8 cellular contexts compared by ENCODE assay signal in the genomic region with DNA sequence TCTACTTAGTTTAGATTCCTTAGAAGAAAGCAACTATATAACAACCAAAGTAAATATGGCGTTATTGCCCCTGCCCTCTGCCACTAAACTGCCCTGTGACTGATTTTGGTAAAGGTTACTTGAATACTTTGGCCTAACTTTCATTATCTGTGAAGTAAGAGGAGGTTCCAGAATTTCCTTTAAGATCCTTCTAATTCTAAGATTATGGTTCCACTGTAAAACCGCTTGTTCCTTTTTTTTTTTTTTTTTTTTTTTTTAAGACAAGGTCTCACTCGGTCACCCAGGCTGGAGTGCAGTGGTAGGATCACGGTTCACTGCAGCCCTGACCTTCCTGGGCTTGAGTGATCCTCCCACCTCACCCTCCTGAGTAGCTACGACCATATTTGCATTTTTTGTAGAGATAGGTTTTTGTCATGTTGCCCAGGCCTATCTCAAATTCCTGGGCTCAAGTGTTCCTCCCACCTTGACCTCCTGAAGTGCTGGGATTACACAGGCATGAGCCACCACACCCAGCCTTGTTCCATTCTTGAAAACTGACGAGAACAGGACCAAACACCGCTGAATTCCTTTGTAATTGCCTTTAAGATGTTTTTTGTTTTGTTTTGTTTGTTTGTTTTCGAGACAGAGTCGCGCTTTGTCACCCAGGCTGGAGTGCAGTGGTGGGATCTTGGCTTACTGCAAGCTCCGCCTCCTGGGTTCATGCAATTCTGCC. TPM values are rescaled to one million over a fixed set of nuclear protein-coding genes. Genes with fewer than 3 reads are reported as not detected.
DNase-seq lines count a peak whose midpoint lies in the region; ATAC-seq and TF ChIP-seq lines count a peak whose summit lies in the region.

No MANE protein-coding gene starts in this region.

- no peaks in the 10 kb centered on the region for H3K9me3 Mint-ChIP-seq in activated naive CD4-positive, alpha-beta T cell treated with anti-CD3 and anti-CD28 coated beads, Interleukin-2, amount 50 U/mL, for 72 hours
- no peaks in the 10 kb centered on the region for H3K9me3 Mint-ChIP-seq in activated T-helper 2 cell treated with anti-CD3 and anti-CD28 coated beads, Interferon-gamma antibody, Interleukin-2, Interleukin-4, amounts not matched to agents 10 μg/mL and 5 μg/mL and 100 μg/mL, durations not matched to agents 14 hours and 24 hours and 36 hours

- no TSS peak for BruUV-seq in mammary epithelial cell (replicated peaks; lab: Mats Ljungman, UMichigan)

- no peaks in the 10 kb centered on the region for H3K9me3 ChIP-seq in mammary epithelial cell (replicated peaks; ENCODE audit: insufficient read depth, low read length)

- H3K27me3 Mint-ChIP-seq in activated T-helper 2 cell treated with anti-CD3 and anti-CD28 coated beads, Interferon-gamma antibody, Interleukin-2, Interleukin-4, amounts not matched to agents 10 μg/mL and 5 μg/mL and 100 μg/mL, durations not matched to agents 14 hours and 24 hours and 36 hours (ENCODE audit: low read depth), result no peaks in the 10 kb centered on the region

- CTCF ChIA-PET in mammary epithelial cell (lab: Charles Lee; ENCODE audit: low non-redundant PET), result no interaction called here

- peaks cover 95% of the 10 kb centered on the region for H3K79me2 ChIP-seq in mammary epithelial cell (ENCODE audit: insufficient read depth, low read length)

- in situ Hi-C loops in mammary epithelial cell (cut with MboI; ENCODE audit: low sequenced_read_pairs in 2 of 2), result loop anchor here in 1 of 2 donors (10.0 kb wide), 1 partner anchor 506 kb away; no protein-coding TSS in a partner anchor

- TF ChIP-seq CTCF in mammary epithelial cell (conservative IDR thresholded peaks at IDR 0.05 in 1 of 2, IDR thresholded peaks at IDR 0.05 in 1 of 2; ENCODE audit: extremely low read depth in 1 of 2, insufficient read depth in 1 of 2, low read depth in 1 of 2, low read length in 2 of 2), result no peak

- no peak overlapping the region for H3K4me3 ChIP-seq in mammary epithelial cell (replicated peaks in 1 of 3; ENCODE audit: insufficient read depth in 1 of 3, low read depth in 2 of 3, low read length in 3 of 3)

- dilution Hi-C loops in mammary epithelial cell (cut with HindIII; ENCODE audit: low sequenced_read_pairs), result no loop called here

- no peaks in the 10 kb centered on the region for H4K20me1 ChIP-seq in mammary epithelial cell (ENCODE audit: insufficient read depth, low read length)

- H3K36me3 ChIP-seq in mammary epithelial cell (ENCODE audit: insufficient read depth, low read length), result peaks cover 18% of the 10 kb centered on the region

- no peak overlapping the region for H3K9ac ChIP-seq in mammary epithelial cell (ENCODE audit: insufficient read depth, low read length)

- no peak overlapping the region for H3K27ac ChIP-seq in mammary epithelial cell (ENCODE audit: insufficient read depth, low read depth, low read length)

- intact Hi-C loops in mammary epithelial cell (cut with micrococcal nuclease), result loop anchor here (10.0 kb wide), 1 partner anchor 116 kb away; no protein-coding TSS in a partner anchor
- intact Hi-C loops in activated T-helper 2 cell treated with anti-CD3 and anti-CD28 coated beads, Interferon-gamma antibody, Interleukin-2, Interleukin-4, amounts not matched to agents 10 μg/mL and 5 μg/mL and 100 μg/mL, durations not matched to agents 14 hours and 24 hours and 36 hours (cut with micrococcal nuclease), result no loop called here

- peaks cover 6 to 29% of the 10 kb centered on the region in 2 donors for H3K36me3 Mint-ChIP-seq in activated naive CD4-positive, alpha-beta T cell treated with anti-CD3 and anti-CD28 coated beads, Interleukin-2, amount 50 U/mL, for 72 hours
- H3K36me3 Mint-ChIP-seq in activated T-helper 2 cell treated with anti-CD3 and anti-CD28 coated beads, Interferon-gamma antibody, Interleukin-2, Interleukin-4, amounts not matched to agents 10 μg/mL and 5 μg/mL and 100 μg/mL, durations not matched to agents 14 hours and 24 hours and 36 hours (ENCODE audit: low read depth), result peaks cover 50% of the 10 kb centered on the region

- 95% methylated on average over 11 of the region's 11 CpGs for WGBS in mammary epithelial cell (ENCODE audit: low coverage, missing lambda C conversion rate)

- H3K4me2 ChIP-seq in mammary epithelial cell (ENCODE audit: insufficient read depth, low read depth, low read length), result peak overlapping the region; percentile 9

- H2AFZ ChIP-seq in mammary epithelial cell (ENCODE audit: low read depth, low read length), result no peak overlapping the region

- no peak for ATAC-seq in activated naive CD4-positive, alpha-beta T cell treated with anti-CD3 and anti-CD28 coated beads, Interleukin-2, amount 50 U/mL, for 72 hours
- no peak for ATAC-seq in GM18868 (IDR thresholded peaks at IDR 0.05; ENCODE audit: unreplicated experiment)

- no peaks in the 10 kb centered on the region for H3K27me3 ChIP-seq in mammary epithelial cell (ENCODE audit: insufficient read depth, low read length)

- H3K4me3 Mint-ChIP-seq in activated T-helper 2 cell treated with anti-CD3 and anti-CD28 coated beads, Interferon-gamma antibody, Interleukin-2, Interleukin-4, amounts not matched to agents 10 μg/mL and 5 μg/mL and 100 μg/mL, durations not matched to agents 14 hours and 24 hours and 36 hours (ENCODE audit: low read depth), result no peak overlapping the region

- peaks cover 7% of the 10 kb centered on the region for H3K4me1 ChIP-seq in mammary epithelial cell (ENCODE audit: insufficient read depth, low read length)

- peak overlapping the region; percentile 60 to 86 for H3K27ac Mint-ChIP-seq in activated naive CD4-positive, alpha-beta T cell treated with anti-CD3 and anti-CD28 coated beads, Interleukin-2, amount 50 U/mL, for 72 hours
- H3K27ac Mint-ChIP-seq in activated T-helper 2 cell treated with anti-CD3 and anti-CD28 coated beads, Interferon-gamma antibody, Interleukin-2, Interleukin-4, amounts not matched to agents 10 μg/mL and 5 μg/mL and 100 μg/mL, durations not matched to agents 14 hours and 24 hours and 36 hours, result no peak overlapping the region

- DNase-seq in activated naive CD4-positive, alpha-beta T cell treated with anti-CD3 and anti-CD28 coated beads, Interleukin-2, amount 50 U/mL, for 72 hours (ENCODE audit: low spot score in 2 of 2), result no peak
- DNase-seq in activated naive CD4-positive, alpha-beta T cell (lab: John Stamatoyannopoulos, UW), result no peak
- peak; percentile 66 for DNase-seq in HK-2 (ENCODE audit: unreplicated experiment)
- no peak for DNase-seq in mammary epithelial cell
- DNase-seq in renal cortical epithelial cell (ENCODE audit: low read depth), result peak; percentile 86
- DNase-seq in activated T-helper 2 cell treated with anti-CD3 and anti-CD28 coated beads, Interferon-gamma antibody, Interleukin-2, Interleukin-4, amounts not matched to agents 10 μg/mL and 5 μg/mL and 100 μg/mL, durations not matched to agents 14 hours and 24 hours and 36 hours (ENCODE audit: low spot score), result no peak
- no peak for DNase-seq in pons (ENCODE audit: low spot score)

- H3K4me1 Mint-ChIP-seq in activated T-helper 2 cell treated with anti-CD3 and anti-CD28 coated beads, Interferon-gamma antibody, Interleukin-2, Interleukin-4, amounts not matched to agents 10 μg/mL and 5 μg/mL and 100 μg/mL, durations not matched to agents 14 hours and 24 hours and 36 hours (ENCODE audit: low read depth), result peaks cover 28% of the 10 kb centered on the region

RNA-seq across cellular contexts. Expression of gene PDS5A, which starts 7.0 kb away (rescaled TPM):
- total RNA-seq in activated naive CD4-positive, alpha-beta T cell treated with anti-CD3 and anti-CD28 coated beads, Interleukin-2, amount 50 U/mL, for 72 hours, result 100 to 1,000 TPM in 1 of 2 donors, 10 to 100 TPM in 1; 95.7 to 105 TPM
- total RNA-seq in mammary epithelial cell (10 to 100 TPM; 72.2 to 78.5 TPM), renal cortical epithelial cell (71.4 and 109 TPM in 2 replicates)
- 31.8 TPM for polyA plus RNA-seq in mammary epithelial cell
- 170 TPM for polyA minus RNA-seq in mammary epithelial cell
- total RNA-seq in activated T-helper 2 cell treated with anti-CD3 and anti-CD28 coated beads, Interferon-gamma antibody, Interleukin-2, Interleukin-4, amounts not matched to agents 10 μg/mL and 5 μg/mL and 100 μg/mL, durations not matched to agents 14 hours and 24 hours and 36 hours, result 117 and 120 TPM in 2 replicates

Comparison
In these comparisons a context has a peak if more than half of its experiments do, and no peak if none do; other contexts are left out.
1. DNase-seq: peak in HK-2 (single experiment) and renal cortical epithelial cell (single experiment); none in activated naive CD4-positive, alpha-beta T cell treated with anti-CD3 and anti-CD28 coated beads, Interleukin-2, amount 50 U/mL, for 72 hours (0 of 2), activated naive CD4-positive, alpha-beta T cell (0 of 4), mammary epithelial cell (single experiment), activated T-helper 2 cell treated with anti-CD3 and anti-CD28 coated beads, Interferon-gamma antibody, Interleukin-2, Interleukin-4, amounts not matched to agents 10 μg/mL and 5 μg/mL and 100 μg/mL, durations not matched to agents 14 hours and 24 hours and 36 hours (single experiment) and pons (single experiment).